1 cellular context compared by ENCODE assay signal in genomic region chrX:150547511-150548115, GRCh38.
TF ChIP-seq lines count a peak whose summit lies in the region.

No MANE protein-coding gene starts in this region.

TF ChIP-seq in HepG2, 621 proteins besides CTCF, POLR2A, EP300 and RAD21 (continued from another document and continues in another):
- no peak for TF ChIP-seq MLXIP (CRISPR knock-in tag; IDR thresholded peaks at IDR 0.05; ENCODE audit: borderline replicate concordance)
- no peak for TF ChIP-seq GMEB2 (CRISPR knock-in tag; IDR thresholded peaks at IDR 0.05; ENCODE audit: low read depth)
- TF ChIP-seq ZEB1 (IDR thresholded peaks at IDR 0.05; ENCODE audit: insufficient replicate concordance, low read depth): no peak
- TF ChIP-seq THAP7 (CRISPR knock-in tag; IDR thresholded peaks at IDR 0.05): 0 out of 2 replicates have a peak, but pooled peaks have one; percentile 48
- no peak for TF ChIP-seq ZFP41 (CRISPR knock-in tag; IDR thresholded peaks at IDR 0.05; ENCODE audit: borderline replicate concordance)
- TF ChIP-seq HMG20B (CRISPR knock-in tag; conservative IDR thresholded peaks at IDR 0.05): no peak
- TF ChIP-seq FOXP4 (CRISPR knock-in tag; IDR thresholded peaks at IDR 0.05): no peak
- no peak for TF ChIP-seq THRA (CRISPR knock-in tag; IDR thresholded peaks at IDR 0.05; ENCODE audit: borderline replicate concordance)
- no peak for TF ChIP-seq ATAD3A (CRISPR knock-in tag; IDR thresholded peaks at IDR 0.05)
- peak; percentile 34; the same call in 1 of the 2 replicates for TF ChIP-seq MXD3 (CRISPR knock-in tag; IDR thresholded peaks at IDR 0.05)
- no peak for TF ChIP-seq TP53 (CRISPR knock-in tag; conservative IDR thresholded peaks at IDR 0.05)
- peak; percentile 36; the same call in 1 of the 2 replicates for TF ChIP-seq ZXDC (CRISPR knock-in tag; IDR thresholded peaks at IDR 0.05)
- no peak for TF ChIP-seq ZBTB46 (CRISPR knock-in tag; IDR thresholded peaks at IDR 0.05; ENCODE audit: borderline replicate concordance)
- TF ChIP-seq ATF1 (CRISPR knock-in tag; IDR thresholded peaks at IDR 0.05): no peak
- no peak for TF ChIP-seq ZNF598 (CRISPR knock-in tag; IDR thresholded peaks at IDR 0.05; ENCODE audit: borderline replicate concordance)
- TF ChIP-seq KMT2B (CRISPR knock-in tag; IDR thresholded peaks at IDR 0.05): no peak; the same call in 1 of the 2 replicates
- no peak for TF ChIP-seq ZNF570 (CRISPR knock-in tag; IDR thresholded peaks at IDR 0.05; ENCODE audit: borderline replicate concordance)
- no peak for TF ChIP-seq GZF1 (CRISPR knock-in tag; IDR thresholded peaks at IDR 0.05)
- TF ChIP-seq PHF5A (CRISPR knock-in tag; IDR thresholded peaks at IDR 0.05; ENCODE audit: low read depth, unreplicated experiment): no peak
- no peak for TF ChIP-seq PCBP2 (optimal IDR thresholded peaks at IDR 0.05; ENCODE audit: low read depth, low read length, poor library complexity, severe bottlenecking)
- no peak for TF ChIP-seq REL (CRISPR knock-in tag; conservative IDR thresholded peaks at IDR 0.05)
- no peak for TF ChIP-seq STAG1 (CRISPR knock-in tag; IDR thresholded peaks at IDR 0.05)
- TF ChIP-seq RFX1 (IDR thresholded peaks at IDR 0.05): no peak
- TF ChIP-seq TEF (CRISPR knock-in tag; IDR thresholded peaks at IDR 0.05): no peak
- 0 out of 2 replicates have a peak, but pooled peaks have one; percentile 19 for TF ChIP-seq HMGXB3 (CRISPR knock-in tag; IDR thresholded peaks at IDR 0.05; ENCODE audit: borderline replicate concordance)
- 0 out of 2 replicates have a peak, but pooled peaks have one; percentile 47 for TF ChIP-seq HNRNPL (IDR thresholded peaks at IDR 0.05; ENCODE audit: low read depth, low read length)
